ENCODE assay signal across 11 cellular contexts in genomic region chr19:35040474-35040825, GRCh38. TPM values are rescaled to one million over a fixed set of nuclear protein-coding genes. Genes with fewer than 3 reads are reported as not detected.
DNase-seq lines count a peak whose midpoint lies in the region; ATAC-seq and TF ChIP-seq lines count a peak whose summit lies in the region.
"Had no signal": no experiment of that assay in that cellular context is flagged by ENCODE, and none has a peak within 500 bp of the region (broad histone marks: within the 10 kb centered on the region; RNA-seq: fewer than 3 reads in every experiment).

No MANE protein-coding gene starts in this region.

- no peaks in the 10 kb centered on the region for H3K9me3 Mint-ChIP-seq in stimulated activated naive CD8-positive, alpha-beta T cell treated with anti-CD3 and anti-CD28 coated beads, Interleukin-15, Interleukin-2, amounts not matched to agents 100 ng/mL and 50 ng/mL, for 24 hours
- H3K9me3 Mint-ChIP-seq in effector memory CD8-positive, alpha-beta T cell = no peaks in the 10 kb centered on the region
- no peaks in the 10 kb centered on the region for H3K9me3 Mint-ChIP-seq in neural progenitor cell

- peak overlapping the region; percentile 53 for H3K4me3 Mint-ChIP-seq in stimulated activated naive CD8-positive, alpha-beta T cell treated with anti-CD3 and anti-CD28 coated beads, Interleukin-15, Interleukin-2, amounts not matched to agents 100 ng/mL and 50 ng/mL, for 24 hours
- peak overlapping the region; percentile 80 to 81 for H3K4me3 Mint-ChIP-seq in effector memory CD8-positive, alpha-beta T cell
- H3K4me3 Mint-ChIP-seq in neural progenitor cell = no peak overlapping the region

- H3K9me3 ChIP-seq in neural progenitor cell (ENCODE audit: low read depth) = no peaks in the 10 kb centered on the region
- H3K9me3 ChIP-seq in vagina = no peaks in the 10 kb centered on the region

- peaks cover 38% of the 10 kb centered on the region for H3K4me1 Mint-ChIP-seq in stimulated activated naive CD8-positive, alpha-beta T cell treated with anti-CD3 and anti-CD28 coated beads, Interleukin-15, Interleukin-2, amounts not matched to agents 100 ng/mL and 50 ng/mL, for 24 hours (ENCODE audit: low read depth)
- H3K4me1 Mint-ChIP-seq in effector memory CD8-positive, alpha-beta T cell (ENCODE audit: low read depth in 2 of 2) = peaks cover 29 to 36% of the 10 kb centered on the region in 2 donors
- H3K4me1 Mint-ChIP-seq in neural progenitor cell = peaks cover 19% of the 10 kb centered on the region

- TF ChIP-seq POLR2A in vagina (IDR thresholded peaks at IDR 0.05) = no peak

- H3K27me3 ChIP-seq in neural progenitor cell (no peaks in the 10 kb centered on the region), vagina (no peaks in the 10 kb centered on the region)

- H3K27ac Mint-ChIP-seq in stimulated activated naive CD8-positive, alpha-beta T cell treated with anti-CD3 and anti-CD28 coated beads, Interleukin-15, Interleukin-2, amounts not matched to agents 100 ng/mL and 50 ng/mL, for 24 hours = no peak overlapping the region
- peak overlapping the region; percentile 80 to 87 for H3K27ac Mint-ChIP-seq in effector memory CD8-positive, alpha-beta T cell
- no peak overlapping the region for H3K27ac Mint-ChIP-seq in neural progenitor cell

- no peak overlapping the region for H3K27ac ChIP-seq in neural progenitor cell
- peak overlapping the region; percentile 68 for H3K27ac ChIP-seq in vagina

- no peak overlapping the region for H2AFZ ChIP-seq in neural progenitor cell (replicated peaks)

- no peaks in the 10 kb centered on the region for H4K20me1 ChIP-seq in neural progenitor cell (ENCODE audit: low read depth)

- H3K36me3 Mint-ChIP-seq in stimulated activated naive CD8-positive, alpha-beta T cell treated with anti-CD3 and anti-CD28 coated beads, Interleukin-15, Interleukin-2, amounts not matched to agents 100 ng/mL and 50 ng/mL, for 24 hours (ENCODE audit: low read depth) = no peaks in the 10 kb centered on the region
- peaks cover 12% of the 10 kb centered on the region for H3K36me3 Mint-ChIP-seq in effector memory CD8-positive, alpha-beta T cell (ENCODE audit: insufficient read depth)
- no peaks in the 10 kb centered on the region for H3K36me3 Mint-ChIP-seq in neural progenitor cell

- intact Hi-C loops in vagina (cut with DNase I) = no loop called here

- no peak overlapping the region for H3K4me3 ChIP-seq in neural progenitor cell
- peak overlapping the region; percentile 15 to 32 for H3K4me3 ChIP-seq in vagina

- ATAC-seq in stimulated activated naive CD8-positive, alpha-beta T cell treated with anti-CD3 and anti-CD28 coated beads, Interleukin-15, Interleukin-2, amounts not matched to agents 100 U/mL and 50 U/mL, for 24 hours = no peak
- peak; percentile 28 for ATAC-seq in effector memory CD8-positive, alpha-beta T cell (replicated peaks)

- H3K4me2 ChIP-seq in neural progenitor cell = peak overlapping the region; percentile 81

- DNase-seq in stimulated activated naive CD8-positive, alpha-beta T cell treated with anti-CD3 and anti-CD28 coated beads, Interleukin-15, Interleukin-2, amounts not matched to agents 100 U/mL and 50 U/mL, for 24 hours = no peak
- DNase-seq in effector memory CD8-positive, alpha-beta T cell = no peak
- DNase-seq in neural progenitor cell (ENCODE audit: low spot score) (no peak), vagina (ENCODE audit: extremely low spot score in 2 of 2) (no peak), cerebellar nuclear complex (lab: John Stamatoyannopoulos, UW) (no peak), SKM-1 (lab: John Stamatoyannopoulos, UW; ENCODE audit: unreplicated experiment) (no peak)
- DNase-seq in activated CD4-positive, CD25-positive, alpha-beta regulatory T cell treated with anti-CD3 and anti-CD28 coated beads, Interleukin-2, amount 50 U/mL, for 72 hours = no peak
- DNase-seq: NCI-H2081 had no signal

- no peaks in the 10 kb centered on the region for H3F3A ChIP-seq in neural progenitor cell (ENCODE audit: low read depth)

- peaks cover 4% of the 10 kb centered on the region for H3K27me3 Mint-ChIP-seq in stimulated activated naive CD8-positive, alpha-beta T cell treated with anti-CD3 and anti-CD28 coated beads, Interleukin-15, Interleukin-2, amounts not matched to agents 100 ng/mL and 50 ng/mL, for 24 hours
- peaks cover 11 to 14% of the 10 kb centered on the region in 2 donors for H3K27me3 Mint-ChIP-seq in effector memory CD8-positive, alpha-beta T cell
- H3K27me3 Mint-ChIP-seq in neural progenitor cell (ENCODE audit: insufficient read depth, low read depth) = peaks cover 11% of the 10 kb centered on the region

- no peaks in the 10 kb centered on the region for H3K36me3 ChIP-seq in neural progenitor cell
- H3K36me3 ChIP-seq in vagina = no peaks in the 10 kb centered on the region

- TF ChIP-seq CTCF in neural progenitor cell (IDR thresholded peaks at IDR 0.05) (no peak), vagina (IDR thresholded peaks at IDR 0.05) (no peak)

- H3K4me1 ChIP-seq in neural progenitor cell (peaks cover 14% of the 10 kb centered on the region), vagina (peaks cover 32% of the 10 kb centered on the region)

- no peak overlapping the region for H3K9ac ChIP-seq in neural progenitor cell

- H3K79me2 ChIP-seq in neural progenitor cell (ENCODE audit: low read depth) = no peaks in the 10 kb centered on the region

RNA-seq across cellular contexts. Expression of gene HPN, which starts 1.1 kb away (rescaled TPM):
- total RNA-seq in neural progenitor cell (ENCODE audit: low replicate concordance) (0.30 and 2.2 TPM in 2 replicates), vagina (not detected)
- total RNA-seq: activated CD8-positive, alpha-beta memory T cell treated with anti-CD3 and anti-CD28 coated beads for 36 hours; dermis microvascular lymphatic vessel endothelial cell had no signal

RNA-seq across cellular contexts. Expression of gene SCN1B, which starts 10.2 kb away (rescaled TPM):
- total RNA-seq in neural progenitor cell (ENCODE audit: low replicate concordance) (2.2 and 3.9 TPM in 2 replicates), vagina (8.6 TPM)

RNA-seq across cellular contexts. Expression of gene GRAMD1A, which starts 40.3 kb away (rescaled TPM):
- total RNA-seq in neural progenitor cell (ENCODE audit: low replicate concordance) = 27.2 and 51.0 TPM in 2 replicates
- 61.9 TPM for total RNA-seq in vagina

Comparison
In these comparisons a context has a peak if more than half of its experiments do, and no peak if none do; other contexts are left out.
1. H3K27ac Mint-ChIP-seq: peak in effector memory CD8-positive, alpha-beta T cell (2 of 2); none in stimulated activated naive CD8-positive, alpha-beta T cell treated with anti-CD3 and anti-CD28 coated beads, Interleukin-15, Interleukin-2, amounts not matched to agents 100 ng/mL and 50 ng/mL, for 24 hours (single experiment) and neural progenitor cell (single experiment).